In genomic region chr21:31213787-31214186, GRCh38 we compare ENCODE assay signal across 25 cellular contexts.
DNase-seq lines count a peak whose midpoint lies in the region; ATAC-seq and TF ChIP-seq lines count a peak whose summit lies in the region.
"Had no signal": no experiment of that assay in that cellular context is flagged by ENCODE, and none has a peak within 500 bp of the region (broad histone marks: within the 10 kb centered on the region; RNA-seq: fewer than 3 reads in every experiment).

No MANE protein-coding gene starts in this region.

- H3K4me3 Mint-ChIP-seq in chondrocyte (ENCODE audit: unreplicated experiment), result no peak overlapping the region
- H3K4me3 Mint-ChIP-seq in activated CD8-positive, alpha-beta T cell treated with anti-CD3 and anti-CD28 coated beads, Interleukin-2, amount 10 ng/mL, durations not matched to agents 7 days and 5 days, result no peak overlapping the region
- H3K4me3 Mint-ChIP-seq: activated naive CD8-positive, alpha-beta T cell treated with anti-CD3 and anti-CD28 coated beads, Interleukin-2, amount 50 U/mL, for 24 hours; nephron; stimulated activated naive CD8-positive, alpha-beta T cell treated with anti-CD3 and anti-CD28 coated beads, Interleukin-15, amount 100 ng/mL, for 72 hours had no signal

- CTCF ChIA-PET in activated CD8-positive, alpha-beta T cell treated with anti-CD3 and anti-CD28 coated beads, Interleukin-2, amount 10 ng/mL, durations not matched to agents 7 days and 5 days (lab: Charles Lee), result interaction anchor here (0.9 to 2.3 kb wide), 11 partner anchors 8 to 398 kb away, joined by 3 to 9 read pairs (median 3); no protein-coding TSS in a partner anchor

- POLR2A ChIA-PET in activated CD8-positive, alpha-beta T cell treated with anti-CD3 and anti-CD28 coated beads, Interleukin-2, amount 10 ng/mL, durations not matched to agents 7 days and 5 days (lab: Charles Lee), result interaction anchor here (0.6 kb wide), 1 partner anchor 13 kb away, joined by 3 read pairs; no protein-coding TSS in a partner anchor

- peaks cover 1% of the 10 kb centered on the region for H3K36me3 Mint-ChIP-seq in chondrocyte (ENCODE audit: low read depth)
- peaks cover 27% of the 10 kb centered on the region for H3K36me3 Mint-ChIP-seq in activated CD8-positive, alpha-beta T cell treated with anti-CD3 and anti-CD28 coated beads, Interleukin-2, amount 10 ng/mL, durations not matched to agents 7 days and 5 days (ENCODE audit: low read depth)

- no peak overlapping the region for H3K27ac Mint-ChIP-seq in chondrocyte (ENCODE audit: unreplicated experiment)
- H3K27ac Mint-ChIP-seq in activated CD8-positive, alpha-beta T cell treated with anti-CD3 and anti-CD28 coated beads, Interleukin-2, amount 10 ng/mL, durations not matched to agents 7 days and 5 days, result no peak overlapping the region
- H3K27ac Mint-ChIP-seq: activated naive CD8-positive, alpha-beta T cell treated with anti-CD3 and anti-CD28 coated beads, Interleukin-2, amount 50 U/mL, for 24 hours; nephron; stimulated activated naive CD8-positive, alpha-beta T cell treated with anti-CD3 and anti-CD28 coated beads, Interleukin-15, amount 100 ng/mL, for 72 hours had no signal

- TF ChIP-seq CTCF in C4-2B (conservative IDR thresholded peaks at IDR 0.05) (peak; percentile 31), LNCaP clone FGC (IDR thresholded peaks at IDR 0.05; ENCODE audit: control insufficient read depth, extremely low read depth, insufficient read depth) (peak; percentile 46), chondrocyte (IDR thresholded peaks at IDR 0.05) (peak; percentile 59)

- peak; percentile 15 for DNase-seq in ACHN
- no peak for DNase-seq in LNCaP clone FGC (ENCODE audit: low read depth)
- no peak for DNase-seq in chondrocyte (ENCODE audit: low spot score)
- DNase-seq in NCI-H526 treated with DMSO at 0.1 percent for 48 hours (lab: John Stamatoyannopoulos, UW), result no peak
- no peak for DNase-seq in activated CD8-positive, alpha-beta T cell treated with anti-CD3 and anti-CD28 coated beads, Interleukin-2, amount 10 ng/mL, durations not matched to agents 7 days and 5 days
- DNase-seq: activated naive CD8-positive, alpha-beta T cell treated with anti-CD3 and anti-CD28 coated beads, Interleukin-2, amount 50 U/mL, for 24 hours; gastrocnemius medialis; GM23248; kidney glomerular epithelial cell; mesenchymal stem cell; NCI-H1436 treated with DMSO at 0.1 percent for 48 hours; NCI-H774; PC-9; stimulated activated CD4-positive, alpha-beta T cell treated with anti-CD3 and anti-CD28 coated beads, Interleukin-2, amount 100 ng/mL, for 48 hours; stimulated activated naive CD8-positive, alpha-beta T cell treated with anti-CD3 and anti-CD28 coated beads, Interleukin-15, amount 100 ng/mL, for 72 hours; T-helper 9 cell; transverse colon had no signal

- no peaks in the 10 kb centered on the region for H3K27me3 Mint-ChIP-seq in chondrocyte (ENCODE audit: low read depth)
- H3K27me3 Mint-ChIP-seq in activated CD8-positive, alpha-beta T cell treated with anti-CD3 and anti-CD28 coated beads, Interleukin-2, amount 10 ng/mL, durations not matched to agents 7 days and 5 days (ENCODE audit: low read depth), result no peaks in the 10 kb centered on the region
- H3K27me3 Mint-ChIP-seq: activated naive CD8-positive, alpha-beta T cell treated with anti-CD3 and anti-CD28 coated beads, Interleukin-2, amount 50 U/mL, for 24 hours; stimulated activated naive CD8-positive, alpha-beta T cell treated with anti-CD3 and anti-CD28 coated beads, Interleukin-15, amount 100 ng/mL, for 72 hours had no signal

- no peaks in the 10 kb centered on the region for H3K9me3 Mint-ChIP-seq in chondrocyte (ENCODE audit: low read depth)
- H3K9me3 Mint-ChIP-seq in activated CD8-positive, alpha-beta T cell treated with anti-CD3 and anti-CD28 coated beads, Interleukin-2, amount 10 ng/mL, durations not matched to agents 7 days and 5 days (ENCODE audit: insufficient read depth), result no peaks in the 10 kb centered on the region
- H3K9me3 Mint-ChIP-seq: activated naive CD8-positive, alpha-beta T cell treated with anti-CD3 and anti-CD28 coated beads, Interleukin-2, amount 50 U/mL, for 24 hours; nephron; stimulated activated naive CD8-positive, alpha-beta T cell treated with anti-CD3 and anti-CD28 coated beads, Interleukin-15, amount 100 ng/mL, for 72 hours had no signal

- no peak overlapping the region for H3K27ac ChIP-seq in C4-2B
- H3K27ac ChIP-seq: breast epithelium, epithelial cell of prostate, gastrocnemius medialis, GM23248, PC-9, prostate gland, transverse colon had no signal

- peaks cover 3% of the 10 kb centered on the region for H3K4me1 Mint-ChIP-seq in chondrocyte (ENCODE audit: low read depth)
- H3K4me1 Mint-ChIP-seq in activated CD8-positive, alpha-beta T cell treated with anti-CD3 and anti-CD28 coated beads, Interleukin-2, amount 10 ng/mL, durations not matched to agents 7 days and 5 days (ENCODE audit: low read depth), result no peaks in the 10 kb centered on the region
- H3K4me1 Mint-ChIP-seq: activated naive CD8-positive, alpha-beta T cell treated with anti-CD3 and anti-CD28 coated beads, Interleukin-2, amount 50 U/mL, for 24 hours had no signal

- no peak for ATAC-seq in GM21619 (IDR thresholded peaks at IDR 0.05; ENCODE audit: unreplicated experiment)
- no peak for ATAC-seq in activated CD8-positive, alpha-beta T cell treated with anti-CD3 and anti-CD28 coated beads, Interleukin-2, amount 10 ng/mL, durations not matched to agents 7 days and 5 days
- no peak for ATAC-seq in GM21529 (IDR thresholded peaks at IDR 0.05; ENCODE audit: unreplicated experiment)
- ATAC-seq: activated CD4-positive, CD25-positive, alpha-beta regulatory T cell treated with anti-CD3 and anti-CD28 coated beads, Interleukin-2, amount 50 U/mL, for 24 hours; activated naive CD8-positive, alpha-beta T cell treated with anti-CD3 and anti-CD28 coated beads, Interleukin-2, amount 50 U/mL, for 24 hours; gastrocnemius medialis; stimulated activated naive CD8-positive, alpha-beta T cell treated with anti-CD3 and anti-CD28 coated beads, Interleukin-15, amount 100 ng/mL, for 72 hours had no signal

- H3K4me3 ChIP-seq in LNCaP clone FGC (ENCODE audit: low read depth, low read length), result no peak overlapping the region
- H3K4me3 ChIP-seq: breast epithelium, gastrocnemius medialis, GM23248, PC-9, prostate gland, transverse colon had no signal

- in situ Hi-C loops in ACHN (cut with HindIII; ENCODE audit: low pct_ligation_motif_present, low pct_unique_long_range_greater_than_20kb, low sequenced_read_pairs), result no loop called here
